23 cellular contexts compared by ENCODE assay signal in genomic region chr2:175726213-175726612, GRCh38.
DNase-seq lines count a peak whose midpoint lies in the region; ATAC-seq, FAIRE-seq and TF ChIP-seq lines count a peak whose summit lies in the region.
"Had no signal": no experiment of that assay in that cellular context is flagged by ENCODE, and none has a peak within 500 bp of the region (broad histone marks: within the 10 kb centered on the region; RNA-seq: fewer than 3 reads in every experiment).

No MANE protein-coding gene starts in this region.

- no peak overlapping the region for H3K4me3 ChIP-seq in K562
- no peak overlapping the region for H3K4me3 ChIP-seq in mesenchymal stem cell (ENCODE audit: insufficient read depth in 1 of 2, low read depth in 1 of 2, low read length in 2 of 2)
- H3K4me3 ChIP-seq: prostate gland, tibial nerve had no signal

- no peak for FAIRE-seq in K562 (lab: Jason Lieb, UNC)

- 0% methylated on average over 2 of the region's 2 CpGs for WGBS in K562 (ENCODE audit: insufficient coverage, low coverage, missing lambda C conversion rate)
- WGBS in mesenchymal stem cell, result 0% methylated on average over 2 of the region's 2 CpGs

- H3K79me2 ChIP-seq in K562 (ENCODE audit: control insufficient read depth, insufficient read depth, low read length), result no peaks in the 10 kb centered on the region

- in situ Hi-C loops in K562 (cut with MboI), result no loop called here

- H4K20me1 ChIP-seq in K562 (replicated peaks; ENCODE audit: control insufficient read depth, insufficient read depth, low read length), result no peaks in the 10 kb centered on the region

- H3K36me3 Mint-ChIP-seq in activated naive CD4-positive, alpha-beta T cell treated with anti-CD3 and anti-CD28 coated beads, Interleukin-2, amount 10 ng/mL, durations not matched to agents 7 days and 5 days, result no peaks in the 10 kb centered on the region
- H3K36me3 Mint-ChIP-seq: activated naive CD4-positive, alpha-beta T cell treated with anti-CD3 and anti-CD28 coated beads, Interleukin-2, amount 50 U/mL, for 72 hours; natural killer cell; stimulated activated effector memory CD8-positive, alpha-beta T cell treated with anti-CD3 and anti-CD28 coated beads, Interleukin-12 subunit alpha, Interleukin-12 subunit beta, amount 100 ng/mL, for 72 hours had no signal

- H3K9ac ChIP-seq in K562 (ENCODE audit: insufficient read depth in 1 of 2, low read depth in 2 of 2, low read length in 2 of 2) (no peak overlapping the region), mesenchymal stem cell (ENCODE audit: low read length) (no peak overlapping the region)

- H3K18ac ChIP-seq in mesenchymal stem cell (ENCODE audit: low read depth in 1 of 2, low read length in 2 of 2), result no peak overlapping the region

- H3K4me1 Mint-ChIP-seq in activated naive CD4-positive, alpha-beta T cell treated with anti-CD3 and anti-CD28 coated beads, Interleukin-2, amount 10 ng/mL, durations not matched to agents 7 days and 5 days, result no peaks in the 10 kb centered on the region
- H3K4me1 Mint-ChIP-seq: natural killer cell; stimulated activated effector memory CD8-positive, alpha-beta T cell treated with anti-CD3 and anti-CD28 coated beads, Interleukin-12 subunit alpha, Interleukin-12 subunit beta, amount 100 ng/mL, for 72 hours had no signal

- no peak overlapping the region for H3K23ac ChIP-seq in mesenchymal stem cell (ENCODE audit: low read length in 2 of 2)

- CTCF ChIA-PET in K562 (lab: Yijun Ruan, JAX; ENCODE audit: low intra/inter-chr PET ratio), result no interaction called here
- CTCF ChIA-PET in activated naive CD4-positive, alpha-beta T cell treated with anti-CD3 and anti-CD28 coated beads, Interleukin-2, amount 10 ng/mL, durations not matched to agents 7 days and 5 days (lab: Charles Lee), result no interaction called here

- H3K27ac ChIP-seq in K562 (ENCODE audit: extremely low read depth, low read depth, low read length) (no peak overlapping the region), mesenchymal stem cell (ENCODE audit: low read length, poor library complexity, severe bottlenecking) (no peak overlapping the region)
- H3K27ac ChIP-seq: C4-2B, prostate gland, tibial nerve had no signal

- no peak overlapping the region for H3K4ac ChIP-seq in mesenchymal stem cell (ENCODE audit: low read depth in 1 of 2, low read length in 2 of 2)

- no peak overlapping the region for H2AK5ac ChIP-seq in mesenchymal stem cell (ENCODE audit: low read length, severe bottlenecking)

- H3K4me2 ChIP-seq in K562 (ENCODE audit: insufficient read depth, low read length), result no peak overlapping the region
- H3K4me2 ChIP-seq in mesenchymal stem cell (ENCODE audit: low read length, poor library complexity, severe bottlenecking), result no peak overlapping the region

- no peak overlapping the region for H2BK120ac ChIP-seq in mesenchymal stem cell (ENCODE audit: low read depth, low read length)

- H2AFZ ChIP-seq in K562 (ENCODE audit: low read depth, low read length), result no peak overlapping the region
- no peak overlapping the region for H2AFZ ChIP-seq in mesenchymal stem cell (ENCODE audit: low read depth, low read length)

- no peak overlapping the region for H2BK5ac ChIP-seq in mesenchymal stem cell (ENCODE audit: low read depth, low read length, poor library complexity, severe bottlenecking)

- H3K79me1 ChIP-seq in mesenchymal stem cell (replicated peaks; ENCODE audit: low read length, poor library complexity, severe bottlenecking), result no peaks in the 10 kb centered on the region

- no peaks in the 10 kb centered on the region for H3K36me3 ChIP-seq in K562 (ENCODE audit: control insufficient read depth, insufficient read depth, low read length)
- H3K36me3 ChIP-seq in mesenchymal stem cell (ENCODE audit: control insufficient read depth in 1 of 2, insufficient read depth in 2 of 2, low read depth in 1 of 2, low read length in 2 of 2), result no peaks in the 10 kb centered on the region
- H3K36me3 ChIP-seq: prostate gland, tibial nerve had no signal

- H2BK15ac ChIP-seq in mesenchymal stem cell (ENCODE audit: low read depth, poor library complexity, severe bottlenecking), result no peak overlapping the region

- H3K4me1 ChIP-seq in K562 (replicated peaks in 1 of 2; ENCODE audit: control insufficient read depth in 2 of 2, insufficient read depth in 2 of 2, low read length in 2 of 2), result no peaks in the 10 kb centered on the region
- H3K4me1 ChIP-seq in mesenchymal stem cell (ENCODE audit: control insufficient read depth, insufficient read depth, low read depth, low read length), result no peaks in the 10 kb centered on the region
- H3K4me1 ChIP-seq: prostate gland, tibial nerve had no signal

- TF ChIP-seq POLR2A in K562 (conservative IDR thresholded peaks at IDR 0.05), result no peak

- POLR2A ChIA-PET in K562 (lab: Yijun Ruan, JAX), result no interaction called here

- intact Hi-C loops in K562 (cut with micrococcal nuclease), result loop anchor here (5.0 kb wide), 1 partner anchor 34 kb away; no protein-coding TSS in a partner anchor

- H3K9me1 ChIP-seq in K562 (ENCODE audit: control insufficient read depth, insufficient read depth, low read length), result no peaks in the 10 kb centered on the region

- no peaks in the 10 kb centered on the region for H3K27me3 Mint-ChIP-seq in activated naive CD4-positive, alpha-beta T cell treated with anti-CD3 and anti-CD28 coated beads, Interleukin-2, amount 10 ng/mL, durations not matched to agents 7 days and 5 days

- no peak overlapping the region for H3K27ac Mint-ChIP-seq in activated naive CD4-positive, alpha-beta T cell treated with anti-CD3 and anti-CD28 coated beads, Interleukin-2, amount 10 ng/mL, durations not matched to agents 7 days and 5 days
- H3K27ac Mint-ChIP-seq: activated naive CD4-positive, alpha-beta T cell treated with anti-CD3 and anti-CD28 coated beads, Interleukin-2, amount 50 U/mL, for 72 hours; natural killer cell; stimulated activated effector memory CD8-positive, alpha-beta T cell treated with anti-CD3 and anti-CD28 coated beads, Interleukin-12 subunit alpha, Interleukin-12 subunit beta, amount 100 ng/mL, for 72 hours; T-helper 2 cell treated with Interferon-gamma antibody and Interleukin-4, amounts not matched to agents 5 μg/mL and 100 μg/mL, for 36 hours had no signal

- H3K9me3 ChIP-seq in K562 (replicated peaks; ENCODE audit: control insufficient read depth, insufficient read depth, low read depth, low read length) (no peaks in the 10 kb centered on the region), mesenchymal stem cell (ENCODE audit: control insufficient read depth, low read length) (peaks cover 8% of the 10 kb centered on the region)
- H3K9me3 ChIP-seq: prostate gland had no signal

- DNase-seq in EH (ENCODE audit: low read depth) (peak; percentile 64), LoVo (ENCODE audit: low spot score) (peak; percentile 1), K562 (ENCODE audit: extremely low read depth in 1 of 4, low spot score in 3 of 4) (no peak), mesenchymal stem cell (peak; percentile 48), NCI-H2029 treated with DMSO at 0.1 percent for 48 hours (lab: John Stamatoyannopoulos, UW) (no peak), NCI-H526 (lab: John Stamatoyannopoulos, UW) (no peak)
- no peak for DNase-seq in activated naive CD4-positive, alpha-beta T cell treated with anti-CD3 and anti-CD28 coated beads, Interleukin-2, amount 10 ng/mL, durations not matched to agents 7 days and 5 days
- DNase-seq: activated CD4-positive, alpha-beta T cell treated with anti-CD3 and anti-CD28 coated beads for 4 hours; caudate nucleus; DMS79; effector memory CD4-positive, alpha-beta T cell; glutamatergic neuron; Karpas-422; natural killer cell; NCI-H146; SIG-M5 had no signal

- H3K27me3 ChIP-seq in K562 (ENCODE audit: control insufficient read depth in 2 of 2, insufficient read depth in 2 of 2, low read length in 2 of 2) (no peaks in the 10 kb centered on the region), mesenchymal stem cell (ENCODE audit: control insufficient read depth in 1 of 2, insufficient read depth in 1 of 2, low read length in 2 of 2) (no peaks in the 10 kb centered on the region)
- H3K27me3 ChIP-seq: tibial nerve had no signal

- TF ChIP-seq CTCF in K562 (IDR thresholded peaks at IDR 0.05 in 2 of 3, conservative IDR thresholded peaks at IDR 0.05 in 1 of 3; ENCODE audit: insufficient read depth in 2 of 3, low read depth in 1 of 3, low read length in 3 of 3), result no peak

- H4K91ac ChIP-seq in mesenchymal stem cell (ENCODE audit: low read length), result no peak overlapping the region

- H3K4me3 Mint-ChIP-seq in activated naive CD4-positive, alpha-beta T cell treated with anti-CD3 and anti-CD28 coated beads, Interleukin-2, amount 10 ng/mL, durations not matched to agents 7 days and 5 days, result no peak overlapping the region
- H3K4me3 Mint-ChIP-seq: natural killer cell; stimulated activated effector memory CD8-positive, alpha-beta T cell treated with anti-CD3 and anti-CD28 coated beads, Interleukin-12 subunit alpha, Interleukin-12 subunit beta, amount 100 ng/mL, for 72 hours; T-helper 2 cell treated with Interferon-gamma antibody and Interleukin-4, amounts not matched to agents 5 μg/mL and 100 μg/mL, for 36 hours had no signal

- peak; percentile 52; the same call in 1 of the 2 replicates for TF ChIP-seq EP300 in K562 (IDR thresholded peaks at IDR 0.05; ENCODE audit: low read length)

- H3K9me3 Mint-ChIP-seq in activated naive CD4-positive, alpha-beta T cell treated with anti-CD3 and anti-CD28 coated beads, Interleukin-2, amount 10 ng/mL, durations not matched to agents 7 days and 5 days, result peaks cover 2% of the 10 kb centered on the region
- H3K9me3 Mint-ChIP-seq: T-helper 2 cell treated with Interferon-gamma antibody and Interleukin-4, amounts not matched to agents 5 μg/mL and 100 μg/mL, for 36 hours had no signal

- peak in 1 of 2 experiments; percentile 6; a peak in 1 of 4 replicates for TF ChIP-seq RAD21 in K562 (CRISPR knock-in tag; conservative IDR thresholded peaks at IDR 0.05 in 1 of 2, IDR thresholded peaks at IDR 0.05 in 1 of 2)

- no peak overlapping the region for H2BK12ac ChIP-seq in mesenchymal stem cell (ENCODE audit: low read length in 2 of 2)

- ATAC-seq in K562 (no peak), HG03520 (IDR thresholded peaks at IDR 0.05; ENCODE audit: unreplicated experiment) (no peak)
- ATAC-seq: activated naive CD4-positive, alpha-beta T cell treated with anti-CD3 and anti-CD28 coated beads, Interleukin-2, amount 50 U/mL, for 72 hours; natural killer cell; stimulated activated effector memory CD8-positive, alpha-beta T cell treated with anti-CD3 and anti-CD28 coated beads, Interleukin-12 subunit alpha, Interleukin-12 subunit beta, amount 100 ng/mL, for 72 hours had no signal

- no peak overlapping the region for H3K14ac ChIP-seq in mesenchymal stem cell (ENCODE audit: low read length in 2 of 2)

- BruUV-seq in K562 (replicated peaks; lab: Mats Ljungman, UMichigan), result no TSS peak

- no peak overlapping the region for H4K8ac ChIP-seq in mesenchymal stem cell (ENCODE audit: low read length)

TF ChIP-seq in K562, 482 proteins besides CTCF, POLR2A, EP300 and RAD21 (continues in another document):
- TF ChIP-seq CCNT2 (IDR thresholded peaks at IDR 0.05; ENCODE audit: borderline replicate concordance, extremely low read depth, insufficient read length, low read depth, low read length), result peak; percentile 14
- peak; percentile 31; the same call in 1 of the 2 replicates for TF ChIP-seq ATF7 (IDR thresholded peaks at IDR 0.05)
- TF ChIP-seq ZNF184 (CRISPR knock-in tag; IDR thresholded peaks at IDR 0.05), result no peak
- TF ChIP-seq TRIM24 (IDR thresholded peaks at IDR 0.05), result peak in 1 of 2 experiments; percentile 34; a peak in 2 of 4 replicates

Comparison
In these comparisons a context has a peak if more than half of its experiments do, and no peak if none do; other contexts are left out.
1. DNase-seq: peak in EH (single experiment), LoVo (single experiment) and mesenchymal stem cell (single experiment); none in K562 (0 of 4), NCI-H2029 treated with DMSO at 0.1 percent for 48 hours (single experiment), NCI-H526 (0 of 2) and activated naive CD4-positive, alpha-beta T cell treated with anti-CD3 and anti-CD28 coated beads, Interleukin-2, amount 10 ng/mL, durations not matched to agents 7 days and 5 days (single experiment).